Comparison of ENCODE assay signal across 1 cellular context in genomic region chr9:123111977-123112869, GRCh38.
TF ChIP-seq lines count a peak whose summit lies in the region.

No MANE protein-coding gene starts in this region.

TF ChIP-seq in IMR-90, 13 proteins besides CTCF, POLR2A, EP300 and RAD21 (continued from another document):
- TF ChIP-seq CEBPB (IDR thresholded peaks at IDR 0.05; ENCODE audit: low read depth, low read length): no peak
- no peak for TF ChIP-seq SMC3 (IDR thresholded peaks at IDR 0.05; ENCODE audit: low read depth, low read length)
- TF ChIP-seq RFX5 (IDR thresholded peaks at IDR 0.05; ENCODE audit: low read depth, low read length): no peak
- TF ChIP-seq MXI1 (IDR thresholded peaks at IDR 0.05; ENCODE audit: borderline replicate concordance, low read depth, low read length): no peak
- TF ChIP-seq MAFK (IDR thresholded peaks at IDR 0.05; ENCODE audit: low read depth, low read length): no peak
- TF ChIP-seq NFE2L2 (IDR thresholded peaks at IDR 0.05; ENCODE audit: low read depth, low read length): no peak
- no peak for TF ChIP-seq FOS (IDR thresholded peaks at IDR 0.05; ENCODE audit: low read depth, low read length)
